Comparison of ENCODE assay signal across 20 cellular contexts in genomic region chr3:58411851-58412830, GRCh38.
"Had no signal": no experiment of that assay in that cellular context is flagged by ENCODE, and none has a peak within 500 bp of the region (broad histone marks: within the 10 kb centered on the region; RNA-seq: fewer than 3 reads in every experiment).

No MANE protein-coding gene starts in this region.

- H3K27me3 ChIP-seq: esophagus squamous epithelium, right lobe of liver had no signal

- H3K9me3 ChIP-seq: esophagus squamous epithelium, psoas muscle, right lobe of liver had no signal

- H3K9me3 Mint-ChIP-seq: activated naive CD4-positive, alpha-beta T cell treated with anti-CD3 and anti-CD28 coated beads, Interleukin-2, amount 50 U/mL, for 72 hours; neural crest cell; T-cell had no signal

- H3K4me3 Mint-ChIP-seq: mesothelial cell of epicardium, neural crest cell, T-cell had no signal

- DNase-seq: activated CD4-positive, alpha-beta T cell treated with anti-CD3 and anti-CD28 coated beads for 1 hour; activated CD4-positive, alpha-beta T cell treated with anti-CD3 and anti-CD28 coated beads, Interleukin-2, amount 50 U/mL, for 4 hours; activated effector memory CD4-positive, alpha-beta T cell treated with Interleukin-2 at 50 U/mL for 16 hours; activated T-cell treated with anti-CD3 and anti-CD28 coated beads, Interleukin-2, amount 50 U/mL, for 1 hour; central memory CD4-positive, alpha-beta T cell; cortex of kidney; effector CD8-positive, alpha-beta T cell; esophagus squamous epithelium; foreskin fibroblast; glutamatergic neuron; hypothalamus; psoas muscle; right lobe of liver; T-cell; T1000; trophoblast cell had no signal

- H3K27ac ChIP-seq: esophagus squamous epithelium, psoas muscle, right lobe of liver had no signal

- ATAC-seq: activated naive CD4-positive, alpha-beta T cell treated with anti-CD3 and anti-CD28 coated beads, Interleukin-2, amount 50 U/mL, for 72 hours; right lobe of liver; T-cell had no signal

- H3K4me3 ChIP-seq: esophagus squamous epithelium, psoas muscle, right lobe of liver, smooth muscle cell had no signal

- H3K4me1 ChIP-seq: psoas muscle had no signal

- H3K27ac Mint-ChIP-seq: mesothelial cell of epicardium, T-cell had no signal
